ENCODE assay signal across 25 cellular contexts in genomic region chrX:41177297-41177696, GRCh38.
A peak's percentile ranks its signal among the peaks of the same experiment; 100 is the strongest.
DNase-seq lines count a peak whose midpoint lies in the region; ATAC-seq, FAIRE-seq and TF ChIP-seq lines count a peak whose summit lies in the region.
"Had no signal": no experiment of that assay in that cellular context is flagged by ENCODE, and none has a peak within 500 bp of the region (broad histone marks: within the 10 kb centered on the region; RNA-seq: fewer than 3 reads in every experiment).

No MANE protein-coding gene starts in this region.

- no peak for TF ChIP-seq CTCF in astrocyte (IDR thresholded peaks at IDR 0.05; ENCODE audit: insufficient read depth, low read depth, low read length)
- no peak for TF ChIP-seq CTCF in transverse colon (IDR thresholded peaks at IDR 0.05)

- FAIRE-seq in astrocyte (lab: Jason Lieb, UNC): peak; percentile 71
- FAIRE-seq: A549, D721Med, GM12878, GM19239 had no signal

- no peak overlapping the region for H3K4me2 ChIP-seq in astrocyte (ENCODE audit: low read length)
- H3K4me2 ChIP-seq: A549; BLaER1 treated with 17β-estradiol and CSF1 and Interleukin-3, amounts not matched to agents 10 nM and 100 nM; GM23338 had no signal

- 92 to 100% methylated on average over 2 to 3 of the region's 3 CpGs for WGBS in transverse colon (ENCODE audit: low coverage in 1 of 2), 2 donors

- H2AFZ ChIP-seq in astrocyte (ENCODE audit: low read depth, low read length): no peak overlapping the region
- H2AFZ ChIP-seq: GM23338 had no signal

- TF ChIP-seq POLR2A in transverse colon (IDR thresholded peaks at IDR 0.05): no peak

- peaks cover 44% of the 10 kb centered on the region for H3K4me1 Mint-ChIP-seq in activated naive CD4-positive, alpha-beta T cell treated with anti-CD3 and anti-CD28 coated beads, Interleukin-2, amount 50 U/mL, for 24 hours
- peaks cover 25% of the 10 kb centered on the region for H3K4me1 Mint-ChIP-seq in T-helper 17 cell
- peaks cover 1% of the 10 kb centered on the region for H3K4me1 Mint-ChIP-seq in astrocyte (ENCODE audit: low read depth, unreplicated experiment)

- H3K79me2 ChIP-seq in astrocyte (ENCODE audit: insufficient read depth, low read length): peaks cover 31% of the 10 kb centered on the region

- no peak overlapping the region for H3K27ac ChIP-seq in astrocyte (ENCODE audit: low read depth, low read length)
- H3K27ac ChIP-seq in transverse colon: no peak overlapping the region
- H3K27ac ChIP-seq: A549; BLaER1 treated with 17β-estradiol and CSF1 and Interleukin-3, amounts not matched to agents 10 nM and 100 nM had no signal

- no peaks in the 10 kb centered on the region for H3K9me3 ChIP-seq in T-helper 17 cell (ENCODE audit: control insufficient read depth, low read length, poor library complexity, severe bottlenecking)
- H3K9me3 ChIP-seq in astrocyte (ENCODE audit: insufficient read depth, low read depth, low read length): no peaks in the 10 kb centered on the region
- no peaks in the 10 kb centered on the region for H3K9me3 ChIP-seq in transverse colon
- H3K9me3 ChIP-seq: A549; BE2C; BLaER1 treated with 17β-estradiol and CSF1 and Interleukin-3, amounts not matched to agents 10 nM and 100 nM had no signal

- H3K4me3 ChIP-seq in astrocyte (ENCODE audit: insufficient read depth, low read depth, low read length) (no peak overlapping the region), transverse colon (no peak overlapping the region)
- H3K4me3 ChIP-seq: A549; BLaER1 treated with 17β-estradiol and CSF1 and Interleukin-3, amounts not matched to agents 10 nM and 100 nM; GM12878; GM23338 had no signal

- H3K27ac Mint-ChIP-seq in activated naive CD4-positive, alpha-beta T cell treated with anti-CD3 and anti-CD28 coated beads, Interleukin-2, amount 50 U/mL, for 24 hours: peak overlapping the region; percentile 14
- H3K27ac Mint-ChIP-seq in T-helper 17 cell (peak overlapping the region; percentile 39), astrocyte (ENCODE audit: unreplicated experiment) (no peak overlapping the region)
- H3K27ac Mint-ChIP-seq: CD14-positive monocyte; CD4-positive, alpha-beta T cell; GM23338; H9 had no signal

- peaks cover 33% of the 10 kb centered on the region for H4K20me1 ChIP-seq in astrocyte (ENCODE audit: insufficient read depth, low read length)

- DNase-seq in activated naive CD4-positive, alpha-beta T cell treated with Interleukin-2 at 50 U/mL for 16 hours: no peak
- DNase-seq in T-helper 17 cell (no peak), astrocyte (ENCODE audit: low read depth) (no peak), mesenteric fat pad (ENCODE audit: low spot score) (no peak), transverse colon (no peak)
- DNase-seq: 8988T; ACHN; AML-193; BE2C; CD4-positive, alpha-beta T cell; CD8-positive, alpha-beta memory T cell; DMS 273 treated with DMSO at 0.1 percent for 48 hours; DMS79; EL; GDM1; H9 had no signal

- TF ChIP-seq EP300 in transverse colon (IDR thresholded peaks at IDR 0.05; ENCODE audit: low read depth): no peak

- H3K36me3 Mint-ChIP-seq in activated naive CD4-positive, alpha-beta T cell treated with anti-CD3 and anti-CD28 coated beads, Interleukin-2, amount 50 U/mL, for 24 hours: peaks cover 8% of the 10 kb centered on the region
- H3K36me3 Mint-ChIP-seq in T-helper 17 cell (ENCODE audit: low read depth) (no peaks in the 10 kb centered on the region), astrocyte (ENCODE audit: low read depth, unreplicated experiment) (no peaks in the 10 kb centered on the region)

- H3K36me3 ChIP-seq in astrocyte (ENCODE audit: insufficient read depth, low read length): peaks cover 7% of the 10 kb centered on the region
- H3K36me3 ChIP-seq in transverse colon: no peaks in the 10 kb centered on the region
- H3K36me3 ChIP-seq: BE2C had no signal

- no peaks in the 10 kb centered on the region for H3K27me3 Mint-ChIP-seq in activated naive CD4-positive, alpha-beta T cell treated with anti-CD3 and anti-CD28 coated beads, Interleukin-2, amount 50 U/mL, for 24 hours
- no peaks in the 10 kb centered on the region for H3K27me3 Mint-ChIP-seq in T-helper 17 cell
- H3K27me3 Mint-ChIP-seq in astrocyte (ENCODE audit: low read depth, unreplicated experiment): no peaks in the 10 kb centered on the region
- H3K27me3 Mint-ChIP-seq: CD4-positive, alpha-beta T cell; CD8-positive, alpha-beta memory T cell had no signal

- H3K27me3 ChIP-seq in astrocyte (ENCODE audit: insufficient read depth, low read length): no peaks in the 10 kb centered on the region
- no peaks in the 10 kb centered on the region for H3K27me3 ChIP-seq in transverse colon
- H3K27me3 ChIP-seq: BE2C; BLaER1 treated with 17β-estradiol and CSF1 and Interleukin-3, amounts not matched to agents 10 nM and 100 nM had no signal

- no peak overlapping the region for H3K4me3 Mint-ChIP-seq in activated naive CD4-positive, alpha-beta T cell treated with anti-CD3 and anti-CD28 coated beads, Interleukin-2, amount 50 U/mL, for 24 hours
- no peak overlapping the region for H3K4me3 Mint-ChIP-seq in T-helper 17 cell
- H3K4me3 Mint-ChIP-seq in astrocyte (ENCODE audit: unreplicated experiment): no peak overlapping the region
- H3K4me3 Mint-ChIP-seq: CD14-positive monocyte; CD4-positive, alpha-beta T cell; CD8-positive, alpha-beta memory T cell; GM23338; H9 had no signal

- intact Hi-C loops in transverse colon (cut with DNase I; ENCODE audit: low total_unique reads): no loop called here

- no peak for ATAC-seq in T-helper 17 cell
- ATAC-seq: A549, GM12878, GM23338, HCT116 had no signal

- H3K4me1 ChIP-seq in astrocyte (ENCODE audit: insufficient read depth, low read length) (no peaks in the 10 kb centered on the region), transverse colon (peaks cover 0 to 10% (median 5%) of the 10 kb centered on the region in 4 donors)
- H3K4me1 ChIP-seq: BE2C had no signal

- H3K9me3 Mint-ChIP-seq in activated naive CD4-positive, alpha-beta T cell treated with anti-CD3 and anti-CD28 coated beads, Interleukin-2, amount 50 U/mL, for 24 hours: no peaks in the 10 kb centered on the region
- H3K9me3 Mint-ChIP-seq in astrocyte (ENCODE audit: unreplicated experiment): no peaks in the 10 kb centered on the region
- H3K9me3 Mint-ChIP-seq: CD14-positive monocyte; CD4-positive, alpha-beta T cell; CD8-positive, alpha-beta memory T cell; GM23338 had no signal

- H3K9ac ChIP-seq in astrocyte (ENCODE audit: low read length): no peak overlapping the region
- H3K9ac ChIP-seq: BLaER1 treated with 17β-estradiol and CSF1 and Interleukin-3, amounts not matched to agents 10 nM and 100 nM had no signal

- in situ Hi-C loops in transverse colon (cut with MboI; ENCODE audit: low pct_ligation_motif_present in 1 of 4, low pct_unique_long_range_greater_than_20kb in 1 of 4, low sequenced_read_pairs in 3 of 4): no loop called here
